Comparison of ENCODE assay signal across 5 cellular contexts in the genomic region with DNA sequence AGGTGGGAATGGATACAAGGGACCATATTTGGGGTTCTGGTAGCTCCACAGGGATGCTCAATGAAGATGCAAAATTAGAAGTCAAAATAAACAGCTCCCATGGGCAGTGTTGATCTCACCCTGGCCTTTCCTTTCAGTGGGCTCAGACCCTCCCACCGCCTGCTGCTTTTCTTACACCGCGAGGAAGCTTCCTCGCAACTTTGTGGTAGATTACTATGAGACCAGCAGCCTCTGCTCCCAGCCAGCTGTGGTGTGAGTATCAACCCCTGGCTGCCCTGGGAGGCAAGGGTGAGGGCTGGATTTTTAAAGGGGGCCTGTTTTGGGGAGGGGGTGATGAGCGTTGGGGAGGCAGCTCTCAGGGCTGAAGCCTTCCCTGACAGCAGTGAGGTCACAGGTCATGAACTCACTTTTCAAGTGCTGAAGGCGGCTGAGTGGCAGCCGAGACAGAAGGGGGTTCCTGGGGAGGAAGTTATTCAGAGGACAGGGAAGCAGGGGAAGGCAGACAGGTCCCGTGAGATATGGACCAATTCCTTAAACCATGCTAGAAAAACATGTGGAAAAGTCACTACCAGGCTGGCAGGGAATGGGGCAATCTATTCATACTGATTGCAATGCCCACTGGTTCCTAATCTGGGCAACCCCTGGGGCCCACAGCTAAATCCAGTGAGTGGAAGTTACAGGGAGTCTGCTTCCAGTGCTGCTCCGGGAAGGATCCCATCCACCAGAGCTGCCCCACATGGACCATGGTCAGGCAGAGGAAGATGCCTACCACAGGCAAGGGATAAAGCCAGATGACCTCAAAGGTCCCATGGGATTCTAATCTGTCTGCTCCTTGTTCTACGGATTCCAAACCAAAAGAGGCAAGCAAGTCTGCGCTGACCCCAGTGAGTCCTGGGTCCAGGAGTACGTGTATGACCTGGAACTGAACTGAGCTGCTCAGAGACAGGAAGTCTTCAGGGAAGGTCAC. TPM values are rescaled to one million over a fixed set of nuclear protein-coding genes. Genes with fewer than 3 reads are reported as not detected.
"Had no signal": no experiment of that assay in that cellular context is flagged by ENCODE, and none has a peak within 500 bp of the region (broad histone marks: within the 10 kb centered on the region; RNA-seq: fewer than 3 reads in every experiment).

No MANE protein-coding gene starts in this region.

RNA-seq across cellular contexts. Expression of gene CCL4L2, which starts 1.1 kb away (rescaled TPM):
- total RNA-seq: dermis microvascular lymphatic vessel endothelial cell, mammary epithelial cell, subcutaneous adipose tissue had no signal
- polyA plus RNA-seq: mammary epithelial cell had no signal

RNA-seq across cellular contexts. Expression of gene CCL3L1, which starts 15.4 kb away (rescaled TPM):
- total RNA-seq: dermis microvascular lymphatic vessel endothelial cell, mammary epithelial cell, tibial nerve had no signal
- polyA plus RNA-seq: mammary epithelial cell had no signal

RNA-seq across cellular contexts. Expression of gene TBC1D3I, which starts 52.4 kb away (rescaled TPM):
- total RNA-seq: cerebellum, dermis microvascular lymphatic vessel endothelial cell, mammary epithelial cell, subcutaneous adipose tissue had no signal
